In the genomic region with DNA sequence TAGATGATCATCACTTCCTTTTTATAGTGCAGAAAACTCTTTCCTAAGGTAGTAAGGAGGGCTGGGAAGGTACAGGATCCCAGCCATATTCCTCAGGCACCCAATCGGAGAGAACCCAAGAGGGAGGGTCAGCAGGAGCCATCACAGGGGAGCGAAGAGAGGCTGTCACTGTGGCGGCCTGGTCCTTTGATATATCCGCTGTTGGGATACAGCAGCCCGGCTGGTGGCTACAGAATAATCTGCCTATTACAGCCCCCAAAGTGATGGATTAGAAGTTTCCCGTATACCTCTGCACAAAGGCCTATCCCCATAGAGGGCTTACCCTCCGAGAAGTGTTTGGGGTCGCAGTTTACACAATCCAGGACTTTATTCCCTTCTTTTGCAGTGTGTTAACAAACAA, we compare ENCODE assay signal across 9 cellular contexts. TPM values are rescaled to one million over a fixed set of nuclear protein-coding genes. Genes with fewer than 3 reads are reported as not detected.
DNase-seq lines count a peak whose midpoint lies in the region; ATAC-seq and TF ChIP-seq lines count a peak whose summit lies in the region.
"Had no signal": no experiment of that assay in that cellular context is flagged by ENCODE, and none has a peak within 500 bp of the region (broad histone marks: within the 10 kb centered on the region; RNA-seq: fewer than 3 reads in every experiment).

No MANE protein-coding gene starts in this region.

- H3K27ac Mint-ChIP-seq in chondrocyte (ENCODE audit: unreplicated experiment) (no peak overlapping the region), nephron (peak overlapping the region; percentile 68 to 90 (median 69))

- no peaks in the 10 kb centered on the region for H4K20me1 ChIP-seq in DND-41 (ENCODE audit: insufficient read depth, low read length)

- peak; percentile 22; the same call in 2 of the 3 replicates for ATAC-seq in DND-41 (ENCODE audit: insufficient read depth, low read depth)
- peak; percentile 6 for ATAC-seq in HG03521 (IDR thresholded peaks at IDR 0.05; ENCODE audit: unreplicated experiment)
- no peak for ATAC-seq in GM21576 (IDR thresholded peaks at IDR 0.05; ENCODE audit: unreplicated experiment)

- H3K27ac ChIP-seq in DND-41 (ENCODE audit: low read length): peak overlapping the region; percentile 90; the same call in 1 of the 2 replicates

- H3K36me3 Mint-ChIP-seq in chondrocyte (ENCODE audit: low read depth): no peaks in the 10 kb centered on the region
- H3K36me3 Mint-ChIP-seq in nephron (ENCODE audit: low read depth): no peaks in the 10 kb centered on the region

- DNase-seq in DND-41 (no peak), chondrocyte (ENCODE audit: low spot score) (no peak), NOMO-1 treated with dmso at 0.1 percent for 144 hours (lab: John Stamatoyannopoulos, UW; ENCODE audit: unreplicated experiment) (no peak), DMS114 treated with DMSO at 0.1 percent for 48 hours (lab: John Stamatoyannopoulos, UW; ENCODE audit: unreplicated experiment) (no peak), GF-D8 (lab: John Stamatoyannopoulos, UW) (no peak)

- H3K9me3 ChIP-seq in DND-41 (ENCODE audit: insufficient read depth, low read length, severe bottlenecking): no peaks in the 10 kb centered on the region

- H3K27me3 ChIP-seq in DND-41 (ENCODE audit: insufficient read depth, low read length, poor library complexity): no peaks in the 10 kb centered on the region

- no peaks in the 10 kb centered on the region for H3K27me3 Mint-ChIP-seq in chondrocyte (ENCODE audit: low read depth)
- H3K27me3 Mint-ChIP-seq in nephron (ENCODE audit: low read depth): peaks cover 14% of the 10 kb centered on the region

- H3K4me3 ChIP-seq in DND-41 (ENCODE audit: low read depth in 1 of 2, low read length in 2 of 2): peak overlapping the region in 1 of 2 experiments; percentile 97; a peak in 2 of 4 replicates

- no peak for TF ChIP-seq CTCF in DND-41 (IDR thresholded peaks at IDR 0.05; ENCODE audit: borderline replicate concordance, extremely low read depth, low read length, poor library complexity, severe bottlenecking)
- TF ChIP-seq CTCF in chondrocyte (IDR thresholded peaks at IDR 0.05): no peak
- no peak for TF ChIP-seq CTCF in nephron (IDR thresholded peaks at IDR 0.05; ENCODE audit: unreplicated experiment in 3 of 3)

- H2AFZ ChIP-seq in DND-41 (ENCODE audit: low read depth, low read length): peak overlapping the region; percentile 40; the same call in 1 of the 2 replicates

- H3K4me3 Mint-ChIP-seq in chondrocyte (ENCODE audit: unreplicated experiment): peak overlapping the region; percentile 86
- H3K4me3 Mint-ChIP-seq in nephron: peak overlapping the region; percentile 87 to 95 (median 94)

- H3K79me2 ChIP-seq in DND-41 (ENCODE audit: insufficient read depth, low read length): no peaks in the 10 kb centered on the region

- H3K4me2 ChIP-seq in DND-41 (ENCODE audit: insufficient read depth, low read length): peak overlapping the region; percentile 79

- H3K9ac ChIP-seq in DND-41 (ENCODE audit: low read depth, low read length): peak overlapping the region; percentile 93; the same call in 1 of the 2 replicates

- no peaks in the 10 kb centered on the region; the same call in 1 of the 2 replicates for H3K36me3 ChIP-seq in DND-41 (ENCODE audit: insufficient read depth, low read length)

- H3K4me1 Mint-ChIP-seq in chondrocyte (ENCODE audit: low read depth) (peaks cover 36% of the 10 kb centered on the region), nephron (peaks cover 23% of the 10 kb centered on the region)

- no peaks in the 10 kb centered on the region for H3K9me3 Mint-ChIP-seq in chondrocyte (ENCODE audit: low read depth)
- H3K9me3 Mint-ChIP-seq in nephron: no peaks in the 10 kb centered on the region

- peaks cover 25% of the 10 kb centered on the region for H3K4me1 ChIP-seq in DND-41 (ENCODE audit: insufficient read depth, low read length)

RNA-seq across cellular contexts. Expression of gene OR4D9, which starts 48.5 kb away (rescaled TPM):
- not detected in 3 replicates for total RNA-seq in chondrocyte
- total RNA-seq: urinary bladder had no signal

RNA-seq across cellular contexts. Expression of gene OSBP, which starts 55.7 kb away (rescaled TPM):
- 47.3 to 48.4 TPM (median 47.6 TPM) in 3 replicates for total RNA-seq in chondrocyte

RNA-seq across cellular contexts. Expression of gene OR4D11, which starts 56.5 kb away (rescaled TPM):
- total RNA-seq in chondrocyte: not detected in 3 replicates
- total RNA-seq: urinary bladder had no signal
